ENCODE assay signal across 29 cellular contexts in genomic region chr2:11099122-11100065, GRCh38. TPM values are rescaled to one million over a fixed set of nuclear protein-coding genes. Genes with fewer than 3 reads are reported as not detected.
DNase-seq lines count a peak whose midpoint lies in the region; ATAC-seq and TF ChIP-seq lines count a peak whose summit lies in the region.
"Had no signal": no experiment of that assay in that cellular context is flagged by ENCODE, and none has a peak within 500 bp of the region (broad histone marks: within the 10 kb centered on the region; RNA-seq: fewer than 3 reads in every experiment).

No MANE protein-coding gene starts in this region.

- H3K9me3 ChIP-seq in SK-N-SH: no peaks in the 10 kb centered on the region
- H3K9me3 ChIP-seq in upper lobe of right lung: no peaks in the 10 kb centered on the region
- H3K9me3 ChIP-seq in hepatocyte (ENCODE audit: low read depth): no peaks in the 10 kb centered on the region
- H3K9me3 ChIP-seq: breast epithelium, thyroid gland had no signal

- H3K4me3 ChIP-seq in SK-N-SH (ENCODE audit: low read depth in 2 of 2, low read length in 1 of 2) (no peak overlapping the region), upper lobe of right lung (no peak overlapping the region), hepatocyte (no peak overlapping the region)
- H3K4me3 ChIP-seq: breast epithelium, skin epidermis, thyroid gland had no signal

- no peaks in the 10 kb centered on the region for H3K4me1 Mint-ChIP-seq in Calu3 (ENCODE audit: low read depth, unreplicated experiment)
- H3K4me1 Mint-ChIP-seq: B cell; stimulated activated naive CD8-positive, alpha-beta T cell treated with anti-CD3 and anti-CD28 coated beads, Interleukin-15, amount 100 ng/mL, for 72 hours had no signal

- peaks cover 71% of the 10 kb centered on the region for H3K27me3 Mint-ChIP-seq in Calu3 (ENCODE audit: unreplicated experiment)
- H3K27me3 Mint-ChIP-seq: activated T-helper 17 cell treated with anti-CD3 and anti-CD28 coated beads, Interleukin-2, amount 50 U/mL, for 72 hours had no signal

- TF ChIP-seq EP300 in SK-N-SH (IDR thresholded peaks at IDR 0.05; ENCODE audit: borderline replicate concordance in 1 of 2, low read depth in 1 of 2, low read length in 1 of 2): no peak

- no peaks in the 10 kb centered on the region; the same call in 1 of the 2 replicates for H3K27me3 ChIP-seq in SK-N-SH (ENCODE audit: insufficient read depth)
- H3K27me3 ChIP-seq in upper lobe of right lung: no peaks in the 10 kb centered on the region
- H3K27me3 ChIP-seq in hepatocyte: no peaks in the 10 kb centered on the region
- H3K27me3 ChIP-seq: breast epithelium, thyroid gland had no signal

- H3K4me1 ChIP-seq in SK-N-SH (ENCODE audit: control insufficient read depth in 1 of 2, insufficient read depth in 2 of 2, low read depth in 1 of 2, low read length in 1 of 2) (no peaks in the 10 kb centered on the region), upper lobe of right lung (no peaks in the 10 kb centered on the region), hepatocyte (ENCODE audit: insufficient read depth) (no peaks in the 10 kb centered on the region)
- H3K4me1 ChIP-seq: breast epithelium, thyroid gland had no signal

- CTCF ChIA-PET in SK-N-SH (lab: Yijun Ruan, JAX) (interaction anchor here (0.7 kb wide), 1 partner anchor 25 kb away, joined by 3 read pairs; no protein-coding TSS in a partner anchor), Calu3 (lab: Charles Lee) (no interaction called here)

- H3K36me3 ChIP-seq in SK-N-SH (replicated peaks in 1 of 2; ENCODE audit: control insufficient read depth in 1 of 2, insufficient read depth in 2 of 2, low read length in 1 of 2) (no peaks in the 10 kb centered on the region), upper lobe of right lung (no peaks in the 10 kb centered on the region), hepatocyte (replicated peaks; ENCODE audit: insufficient read depth, low read depth) (no peaks in the 10 kb centered on the region)
- H3K36me3 ChIP-seq: breast epithelium, thyroid gland had no signal

- H3K4me3 Mint-ChIP-seq in Calu3 (ENCODE audit: low read depth, unreplicated experiment): no peak overlapping the region
- H3K4me3 Mint-ChIP-seq: activated T-helper 17 cell treated with anti-CD3 and anti-CD28 coated beads, Interleukin-2, amount 50 U/mL, for 72 hours; B cell; CD8-positive, alpha-beta T cell; naive thymus-derived CD4-positive, alpha-beta T cell; stimulated activated naive CD8-positive, alpha-beta T cell treated with anti-CD3 and anti-CD28 coated beads, Interleukin-15, amount 100 ng/mL, for 72 hours had no signal

- H4K20me1 ChIP-seq in SK-N-SH (ENCODE audit: insufficient read depth) (no peaks in the 10 kb centered on the region), hepatocyte (ENCODE audit: insufficient read depth, poor library complexity, severe bottlenecking) (no peaks in the 10 kb centered on the region)

- H3K9me2 ChIP-seq in SK-N-SH (no peaks in the 10 kb centered on the region), hepatocyte (replicated peaks; ENCODE audit: insufficient read depth) (no peaks in the 10 kb centered on the region)

- H3K4me2 ChIP-seq in SK-N-SH (no peak overlapping the region), hepatocyte (no peak overlapping the region)

- no peak overlapping the region for H3K27ac Mint-ChIP-seq in Calu3 (ENCODE audit: unreplicated experiment)
- H3K27ac Mint-ChIP-seq: activated naive CD4-positive, alpha-beta T cell treated with anti-CD3 and anti-CD28 coated beads, Interleukin-2, amount 50 U/mL, for 72 hours; activated T-helper 17 cell treated with anti-CD3 and anti-CD28 coated beads, Interleukin-2, amount 50 U/mL, for 72 hours; B cell; CD8-positive, alpha-beta T cell; naive thymus-derived CD4-positive, alpha-beta T cell; stimulated activated naive CD8-positive, alpha-beta T cell treated with anti-CD3 and anti-CD28 coated beads, Interleukin-15, amount 100 ng/mL, for 72 hours had no signal

- no peak for TF ChIP-seq CTCF in SK-N-SH (IDR thresholded peaks at IDR 0.05)
- TF ChIP-seq CTCF in GM13977 (IDR thresholded peaks at IDR 0.05; ENCODE audit: extremely low read depth, insufficient read depth, missing control alignments): peak; percentile 34
- no peak for TF ChIP-seq CTCF in upper lobe of right lung (IDR thresholded peaks at IDR 0.05)
- TF ChIP-seq CTCF in hepatocyte (IDR thresholded peaks at IDR 0.05; ENCODE audit: poor library complexity): no peak
- TF ChIP-seq CTCF in Calu3 (IDR thresholded peaks at IDR 0.05; ENCODE audit: unreplicated experiment): no peak

- no peak overlapping the region for H3K9ac ChIP-seq in SK-N-SH

- H3K9me3 Mint-ChIP-seq in Calu3 (ENCODE audit: low read depth, unreplicated experiment): no peaks in the 10 kb centered on the region
- H3K9me3 Mint-ChIP-seq: activated naive CD4-positive, alpha-beta T cell treated with anti-CD3 and anti-CD28 coated beads, Interleukin-2, amount 50 U/mL, for 72 hours; activated T-helper 17 cell treated with anti-CD3 and anti-CD28 coated beads, Interleukin-2, amount 50 U/mL, for 72 hours; CD8-positive, alpha-beta T cell; naive thymus-derived CD4-positive, alpha-beta T cell; stimulated activated naive CD8-positive, alpha-beta T cell treated with anti-CD3 and anti-CD28 coated beads, Interleukin-15, amount 100 ng/mL, for 72 hours had no signal

- no peak for DNase-seq in SK-N-SH
- DNase-seq in GM13977 (ENCODE audit: low spot score): no peak
- DNase-seq in SW480 (ENCODE audit: low spot score): peak; percentile 15
- DNase-seq in upper lobe of right lung: peak; percentile 31
- DNase-seq in hepatocyte (ENCODE audit: low spot score): no peak
- no peak for DNase-seq in Calu3
- DNase-seq: activated CD4-positive, CD25-positive, alpha-beta regulatory T cell; CD8-positive, alpha-beta T cell; DMS 273 treated with DMSO at 0.1 percent for 48 hours; effector CD8-positive, alpha-beta T cell; GDM1; midbrain; naive thymus-derived CD4-positive, alpha-beta T cell; NCI-H1092 treated with DMSO at 0.1 percent for 48 hours; NCI-H2081; NCI-H226; NCI-H774; PC-3; Right ventricle myocardium superior; stimulated activated naive CD8-positive, alpha-beta T cell treated with anti-CD3 and anti-CD28 coated beads, Interleukin-15, amount 100 ng/mL, for 72 hours; T-helper 1 cell; thyroid gland had no signal

- H2AFZ ChIP-seq in SK-N-SH (ENCODE audit: low read depth) (no peak overlapping the region), hepatocyte (no peak overlapping the region)

- POLR2A ChIA-PET in SK-N-SH (lab: Yijun Ruan, JAX): no interaction called here

- H3K27ac ChIP-seq in SK-N-SH (ENCODE audit: low read depth in 2 of 2, low read length in 1 of 2) (no peak overlapping the region), upper lobe of right lung (no peak overlapping the region), hepatocyte (no peak overlapping the region)
- H3K27ac ChIP-seq: breast epithelium, skin epidermis, thyroid gland had no signal

- peaks cover 5% of the 10 kb centered on the region for H3K36me3 Mint-ChIP-seq in Calu3 (ENCODE audit: insufficient read depth, unreplicated experiment)
- H3K36me3 Mint-ChIP-seq: activated naive CD4-positive, alpha-beta T cell treated with anti-CD3 and anti-CD28 coated beads, Interleukin-2, amount 50 U/mL, for 72 hours; CD8-positive, alpha-beta T cell; naive thymus-derived CD4-positive, alpha-beta T cell had no signal

- ATAC-seq in SK-N-SH treated with all-trans-retinoic acid at 6 μM for 48 hours (no peak), upper lobe of right lung (no peak), GM21529 (IDR thresholded peaks at IDR 0.05; ENCODE audit: unreplicated experiment) (no peak)
- ATAC-seq: activated naive CD4-positive, alpha-beta T cell treated with anti-CD3 and anti-CD28 coated beads, Interleukin-2, amount 50 U/mL, for 72 hours; activated T-helper 17 cell treated with anti-CD3 and anti-CD28 coated beads, Interleukin-2, amount 50 U/mL, for 72 hours; CD8-positive, alpha-beta T cell; naive thymus-derived CD4-positive, alpha-beta T cell; PC-3; stimulated activated naive CD8-positive, alpha-beta T cell treated with anti-CD3 and anti-CD28 coated beads, Interleukin-15, amount 100 ng/mL, for 72 hours had no signal

- H3K79me2 ChIP-seq in SK-N-SH (ENCODE audit: insufficient read depth) (no peaks in the 10 kb centered on the region), hepatocyte (no peaks in the 10 kb centered on the region)

- no peak for TF ChIP-seq RAD21 in SK-N-SH (IDR thresholded peaks at IDR 0.05; ENCODE audit: low read length)

- no TSS peak for BruUV-seq in Calu3 (replicated peaks; lab: Mats Ljungman, UMichigan)

- intact Hi-C loops in upper lobe of right lung (cut with DNase I) (no loop called here), Calu3 (cut with micrococcal nuclease; ENCODE audit: unreplicated experiment) (no loop called here)

- 91% methylated on average over 14 of the region's 14 CpGs for WGBS in SK-N-SH (ENCODE audit: low lambda C conversion rate)
- 91% methylated on average over 14 of the region's 14 CpGs for WGBS in hepatocyte (ENCODE audit: low lambda C conversion rate, missing lambda C conversion rate)

- in situ Hi-C loops in GM13977 (cut with MboI; ENCODE audit: low pct_unique_long_range_greater_than_20kb, low sequenced_read_pairs, unreplicated experiment): no loop called here

- no peaks in the 10 kb centered on the region for H3F3A ChIP-seq in SK-N-SH (replicated peaks; ENCODE audit: insufficient read depth)

TF ChIP-seq in SK-N-SH, 30 proteins besides CTCF, POLR2A, EP300 and RAD21:
- no peak for TF ChIP-seq RFX5 (IDR thresholded peaks at IDR 0.05; ENCODE audit: low read length)
- 0 out of 2 replicates have a peak, but pooled peaks have one; percentile 7 for TF ChIP-seq SMC3 (IDR thresholded peaks at IDR 0.05; ENCODE audit: low read depth, low read length)
- TF ChIP-seq MXI1 (IDR thresholded peaks at IDR 0.05; ENCODE audit: low read depth, low read length): no peak
- TF ChIP-seq RXRA (IDR thresholded peaks at IDR 0.05; ENCODE audit: borderline replicate concordance, low read depth): no peak
- no peak for TF ChIP-seq ELF1 (IDR thresholded peaks at IDR 0.05)

TF ChIP-seq in SK-N-SH treated with all-trans-retinoic acid at 6 μM for 48 hours, 23 proteins besides CTCF, POLR2A, EP300 and RAD21 (continues in another document):
- no peak for TF ChIP-seq BACH2 (CRISPR knock-in tag; IDR thresholded peaks at IDR 0.05; ENCODE audit: borderline replicate concordance)
- no peak for TF ChIP-seq ZC3H10 (CRISPR knock-in tag; IDR thresholded peaks at IDR 0.05)

RNA-seq across cellular contexts. Expression of gene SLC66A3, which starts 55.9 kb away (rescaled TPM):
- polyA plus RNA-seq in SK-N-SH (2012; rRNA removed): 49.0 and 53.9 TPM in 2 replicates
- polyA plus RNA-seq in SK-N-SH (2012; cell fraction: cytosol; rRNA removed): 43.8 and 49.4 TPM in 2 replicates
- 40.4 and 57.5 TPM in 2 replicates for polyA plus RNA-seq in SK-N-SH (2012; cell fraction: nucleus; rRNA removed)
- 21.2 TPM for total RNA-seq in upper lobe of right lung
- total RNA-seq in hepatocyte: 22.8 and 26.8 TPM in 2 replicates
- polyA plus RNA-seq in hepatocyte: 24.3 and 24.6 TPM in 2 replicates
- 13.5 and 15.0 TPM in 2 replicates for total RNA-seq in Calu3 (2022)

Comparison
In these comparisons a context has a peak if more than half of its experiments do, and no peak if none do; other contexts are left out.
1. DNase-seq: peak in SW480 (single experiment) and upper lobe of right lung (single experiment); none in SK-N-SH (single experiment), GM13977 (single experiment), hepatocyte (single experiment) and Calu3 (single experiment).